ENCODE assay signal across 17 cellular contexts in the genomic region with DNA sequence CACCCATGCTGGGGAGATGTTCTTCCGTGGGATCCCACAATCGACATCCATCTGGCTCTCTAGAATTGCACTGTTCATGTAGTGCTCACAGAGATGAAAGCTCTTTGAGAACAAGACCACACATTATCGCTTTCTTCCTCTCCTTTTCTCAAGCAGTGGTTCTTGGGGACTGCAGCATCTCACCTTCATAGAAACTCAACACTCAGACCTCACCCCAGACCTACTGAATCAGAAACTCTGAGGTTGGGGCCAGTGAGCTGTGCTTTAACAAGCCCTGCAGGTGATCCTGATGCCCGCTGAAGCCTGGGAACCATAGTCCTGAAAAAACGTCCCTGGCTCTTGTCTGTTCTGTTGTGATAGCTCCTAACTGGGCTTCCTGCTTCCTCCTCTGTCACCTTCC.
DNase-seq lines count a peak whose midpoint lies in the region; ATAC-seq and TF ChIP-seq lines count a peak whose summit lies in the region.
"Had no signal": no experiment of that assay in that cellular context is flagged by ENCODE, and none has a peak within 500 bp of the region (broad histone marks: within the 10 kb centered on the region; RNA-seq: fewer than 3 reads in every experiment).

No MANE protein-coding gene starts in this region.

- no peaks in the 10 kb centered on the region for H4K20me1 ChIP-seq in SK-N-SH (ENCODE audit: insufficient read depth)

- no peaks in the 10 kb centered on the region for H3K9me3 Mint-ChIP-seq in activated B cell treated with CpG ODN at 0.5 μM for 24 hours
- H3K9me3 Mint-ChIP-seq in natural killer cell = no peaks in the 10 kb centered on the region
- H3K9me3 Mint-ChIP-seq: CD4-positive, alpha-beta T cell had no signal

- no peaks in the 10 kb centered on the region for H3K79me2 ChIP-seq in SK-N-SH (ENCODE audit: insufficient read depth)

- H3K4me1 ChIP-seq in SK-N-SH (ENCODE audit: control insufficient read depth in 1 of 2, insufficient read depth in 2 of 2, low read depth in 1 of 2, low read length in 1 of 2) = peaks cover 8 to 28% of the 10 kb centered on the region in 2 experiments
- H3K4me1 ChIP-seq: breast epithelium had no signal

- no peak overlapping the region for H3K27ac ChIP-seq in SK-N-SH (ENCODE audit: low read depth in 2 of 2, low read length in 1 of 2)
- H3K27ac ChIP-seq: breast epithelium had no signal

- POLR2A ChIA-PET in activated B cell treated with CpG ODN at 0.5 μM for 24 hours (lab: Charles Lee) = interaction anchor here (0.8 to 3.0 kb wide), 5 partner anchors 26 to 261 kb away, joined by 3 to 26 read pairs (median 5); partner anchors contain the start of gene JUN
- POLR2A ChIA-PET in SK-N-SH (lab: Yijun Ruan, JAX) = no interaction called here

- ATAC-seq in GM18498 (IDR thresholded peaks at IDR 0.05; ENCODE audit: unreplicated experiment) = peak; percentile 56
- ATAC-seq in GM21423 (IDR thresholded peaks at IDR 0.05; ENCODE audit: unreplicated experiment) = peak; percentile 41
- ATAC-seq in activated B cell treated with CpG ODN at 0.5 μM for 24 hours (ENCODE audit: low read depth) = no peak
- ATAC-seq in natural killer cell = peak in 2 of 3 donors; percentile 14 to 20
- no peak for ATAC-seq in HG03521 (IDR thresholded peaks at IDR 0.05; ENCODE audit: unreplicated experiment)
- ATAC-seq: right cardiac atrium had no signal

- no peak for TF ChIP-seq EP300 in SK-N-SH (IDR thresholded peaks at IDR 0.05; ENCODE audit: borderline replicate concordance in 1 of 2, low read depth in 1 of 2, low read length in 1 of 2)

- CTCF ChIA-PET in activated B cell treated with CpG ODN at 0.5 μM for 24 hours (lab: Charles Lee) (interaction anchor here (0.6 to 3.2 kb wide), 3 partner anchors 140 to 654 kb away, joined by 3 to 11 read pairs (median 6); partner anchors contain the start of gene JUN), SK-N-SH (lab: Yijun Ruan, JAX) (no interaction called here)

- H3F3A ChIP-seq in SK-N-SH (replicated peaks; ENCODE audit: insufficient read depth) = peaks cover 12% of the 10 kb centered on the region

- TF ChIP-seq RAD21 in SK-N-SH (IDR thresholded peaks at IDR 0.05; ENCODE audit: low read length) = no peak

- H3K4me2 ChIP-seq in SK-N-SH = no peak overlapping the region

- DNase-seq in activated B cell treated with CpG ODN at 0.5 μM for 24 hours (no peak), natural killer cell (no peak), nucleus accumbens (lab: John Stamatoyannopoulos, UW) (no peak), SK-N-SH (no peak)
- DNase-seq: activated CD4-positive, CD25-positive, alpha-beta regulatory T cell treated with anti-CD3 and anti-CD28 coated beads, Interleukin-2, amount 50 U/mL, for 72 hours; activated effector memory CD4-positive, alpha-beta T cell treated with Interleukin-2 at 50 U/mL for 16 hours; CD4-positive, alpha-beta T cell; effector memory CD4-positive, alpha-beta T cell; NCI-H1436 treated with DMSO at 0.1 percent for 48 hours; NCI-H510A; right cardiac atrium; stimulated activated CD4-positive, alpha-beta T cell treated with anti-CD3 and anti-CD28 coated beads, Interleukin-2, amount 100 ng/mL, for 48 hours had no signal

- intact Hi-C loops in activated B cell treated with CpG ODN at 0.5 μM for 24 hours (cut with micrococcal nuclease) (loop anchor here (1.0 to 5.0 kb wide), 6 partner anchors 25 to 654 kb away; no protein-coding TSS in a partner anchor), natural killer cell (cut with micrococcal nuclease) (loop anchor here (2.0 to 10.0 kb wide), 5 partner anchors 25 to 261 kb away; partner anchors contain the start of genes FGGY and JUN)

- H3K27me3 ChIP-seq in SK-N-SH (ENCODE audit: insufficient read depth) = no peaks in the 10 kb centered on the region
- H3K27me3 ChIP-seq: breast epithelium had no signal

- H3K9me2 ChIP-seq in SK-N-SH = no peaks in the 10 kb centered on the region

- H3K9me3 ChIP-seq in SK-N-SH = no peaks in the 10 kb centered on the region
- H3K9me3 ChIP-seq: breast epithelium had no signal

- TF ChIP-seq CTCF in activated B cell treated with CpG ODN at 0.5 μM for 24 hours (IDR thresholded peaks at IDR 0.05) (no peak), natural killer cell (IDR thresholded peaks at IDR 0.05) (no peak), SK-N-SH (IDR thresholded peaks at IDR 0.05) (no peak)

- no peaks in the 10 kb centered on the region for H3K36me3 Mint-ChIP-seq in activated B cell treated with CpG ODN at 0.5 μM for 24 hours (ENCODE audit: low read depth)
- no peaks in the 10 kb centered on the region for H3K36me3 Mint-ChIP-seq in natural killer cell
- H3K36me3 Mint-ChIP-seq: type B pancreatic cell had no signal

- H3K4me3 ChIP-seq in SK-N-SH (ENCODE audit: low read depth in 2 of 2, low read length in 1 of 2) = no peak overlapping the region
- H3K4me3 ChIP-seq: breast epithelium had no signal

- no peak overlapping the region for H2AFZ ChIP-seq in SK-N-SH (ENCODE audit: low read depth)

- H3K4me3 Mint-ChIP-seq in activated B cell treated with CpG ODN at 0.5 μM for 24 hours (no peak overlapping the region), natural killer cell (peak overlapping the region; percentile 71)
- H3K4me3 Mint-ChIP-seq: CD4-positive, alpha-beta T cell; type B pancreatic cell had no signal

- H3K4me1 Mint-ChIP-seq in activated B cell treated with CpG ODN at 0.5 μM for 24 hours (peaks cover 31% of the 10 kb centered on the region), natural killer cell (peaks cover 37 to 44% of the 10 kb centered on the region in 2 donors)

- H3K27ac Mint-ChIP-seq in activated B cell treated with CpG ODN at 0.5 μM for 24 hours (peak overlapping the region; percentile 15), natural killer cell (peak overlapping the region; percentile 80 to 84)
- H3K27ac Mint-ChIP-seq: type B pancreatic cell had no signal

- H3K27me3 Mint-ChIP-seq in activated B cell treated with CpG ODN at 0.5 μM for 24 hours (no peaks in the 10 kb centered on the region), natural killer cell (ENCODE audit: low read depth in 2 of 2) (peaks cover 0 to 4% of the 10 kb centered on the region in 2 donors)
- H3K27me3 Mint-ChIP-seq: CD4-positive, alpha-beta T cell; type B pancreatic cell had no signal

- WGBS in SK-N-SH (ENCODE audit: low lambda C conversion rate) = 90% methylated on average over 5 of the region's 5 CpGs

- H3K9ac ChIP-seq in SK-N-SH = no peak overlapping the region

- peaks cover 0 to 4% of the 10 kb centered on the region in 2 experiments for H3K36me3 ChIP-seq in SK-N-SH (replicated peaks in 1 of 2; ENCODE audit: control insufficient read depth in 1 of 2, insufficient read depth in 2 of 2, low read length in 1 of 2)
- H3K36me3 ChIP-seq: breast epithelium had no signal

TF ChIP-seq in SK-N-SH, 30 proteins besides CTCF, POLR2A, EP300 and RAD21:
- TF ChIP-seq, protein P1, sequence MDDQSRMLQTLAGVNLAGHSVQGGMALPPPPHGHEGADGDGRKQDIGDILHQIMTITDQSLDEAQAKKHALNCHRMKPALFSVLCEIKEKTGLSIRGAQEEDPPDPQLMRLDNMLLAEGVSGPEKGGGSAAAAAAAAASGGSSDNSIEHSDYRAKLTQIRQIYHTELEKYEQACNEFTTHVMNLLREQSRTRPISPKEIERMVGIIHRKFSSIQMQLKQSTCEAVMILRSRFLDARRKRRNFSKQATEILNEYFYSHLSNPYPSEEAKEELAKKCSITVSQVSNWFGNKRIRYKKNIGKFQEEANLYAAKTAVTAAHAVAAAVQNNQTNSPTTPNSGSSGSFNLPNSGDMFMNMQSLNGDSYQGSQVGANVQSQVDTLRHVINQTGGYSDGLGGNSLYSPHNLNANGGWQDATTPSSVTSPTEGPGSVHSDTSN (IDR thresholded peaks at IDR 0.05) = no peak
- no peak for TF ChIP-seq SIN3A (IDR thresholded peaks at IDR 0.05; ENCODE audit: borderline replicate concordance, low read depth, low read length)

Comparison
In these comparisons a context has a peak if more than half of its experiments do, and no peak if none do; other contexts are left out.
1. ATAC-seq: peak in GM18498 (single experiment), GM21423 (single experiment) and natural killer cell (2 of 3); none in activated B cell treated with CpG ODN at 0.5 μM for 24 hours (single experiment) and HG03521 (single experiment).